1 cellular context compared by ENCODE assay signal in the genomic region with DNA sequence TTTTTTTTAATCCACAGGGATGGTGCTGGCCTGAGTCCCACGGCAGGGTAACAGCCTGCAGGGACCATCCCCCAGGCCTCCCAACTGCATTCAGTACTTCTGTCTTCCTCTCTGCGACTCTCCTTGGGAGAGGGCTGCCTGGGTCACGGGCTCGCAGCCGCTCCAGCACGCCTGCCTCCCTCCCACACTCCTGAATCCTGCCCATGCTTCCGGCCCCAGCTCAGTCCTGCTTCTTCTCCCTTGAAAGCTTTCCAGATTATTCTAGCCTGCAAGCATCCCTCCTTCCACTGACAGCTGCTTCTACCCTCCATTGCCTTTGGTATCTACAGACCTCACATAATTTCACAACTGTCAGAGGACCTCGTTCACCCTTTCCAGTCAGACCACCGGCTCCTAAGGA.
TF ChIP-seq lines count a peak whose summit lies in the region.

No MANE protein-coding gene starts in this region.

TF ChIP-seq in K562, 482 proteins besides CTCF, POLR2A, EP300 and RAD21:
- TF ChIP-seq EZH2 (IDR thresholded peaks at IDR 0.05; ENCODE audit: borderline replicate concordance, low read depth, low read length) (no peak), RBM17 (IDR thresholded peaks at IDR 0.05; ENCODE audit: borderline replicate concordance, low read depth, low read length) (no peak)
